ENCODE assay signal across 8 cellular contexts in the genomic region with DNA sequence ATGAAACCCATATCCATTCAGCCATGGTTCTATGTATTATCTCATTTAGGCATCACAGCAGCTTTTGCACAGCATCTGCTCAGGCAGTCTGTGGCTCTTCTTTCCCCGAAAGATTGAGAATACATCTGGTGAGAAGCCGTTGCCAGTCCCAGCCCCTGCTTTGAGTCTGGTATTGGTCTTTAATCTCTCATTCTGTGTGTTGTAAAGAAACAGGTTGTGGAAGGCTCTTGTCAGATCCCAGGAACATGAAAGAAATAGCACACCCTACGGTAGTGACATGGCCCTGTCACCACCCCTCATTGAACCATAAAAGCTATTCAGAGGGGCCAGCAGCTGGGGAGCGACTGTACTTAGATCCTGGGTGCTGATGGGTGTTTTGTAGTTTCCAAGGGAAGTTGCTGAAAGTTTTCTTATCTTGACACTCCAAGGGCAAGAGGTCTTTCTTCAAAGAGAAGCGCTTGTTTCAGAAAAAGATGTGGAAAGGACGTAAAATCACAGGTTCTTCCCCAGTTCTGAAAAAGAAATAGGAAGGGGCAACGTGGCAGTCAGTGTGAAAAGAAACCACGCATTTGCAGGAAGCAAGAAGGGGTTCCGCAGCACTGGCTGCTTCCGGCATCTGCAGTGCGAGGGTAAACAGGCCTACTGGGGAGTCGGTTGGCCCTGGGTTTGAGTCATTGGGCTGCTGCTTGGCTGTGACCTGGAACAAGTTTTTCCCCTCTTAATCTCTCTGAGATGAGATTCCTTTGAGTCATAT.
DNase-seq lines count a peak whose midpoint lies in the region; ATAC-seq lines count a peak whose summit lies in the region.

No MANE protein-coding gene starts in this region.

- DNase-seq in activated CD8-positive, alpha-beta memory T cell treated with anti-CD3 and anti-CD28 coated beads, Interleukin-2, amount 50 U/mL, for 48 hours: peak; percentile 83
- DNase-seq in immature natural killer cell: peak; percentile 61 to 65 (median 64)
- peak; percentile 49 to 71 for DNase-seq in stimulated activated CD8-positive, alpha-beta memory T cell treated with anti-CD3 and anti-CD28 coated beads, Interleukin-4, amount 100 ng/mL, for 4 hours (ENCODE audit: low read depth in 2 of 2, low spot score in 1 of 2)
- DNase-seq in EL: no peak
- no peak for DNase-seq in NCI-H82 (lab: John Stamatoyannopoulos, UW)
- no peak for DNase-seq in KBM-7

- peaks cover 0 to 14% (median 3%) of the 10 kb centered on the region in 3 donors for H3K36me3 Mint-ChIP-seq in immature natural killer cell

- peaks cover 96 to 99% of the 10 kb centered on the region in 2 donors for H3K4me1 Mint-ChIP-seq in immature natural killer cell

- H3K27me3 Mint-ChIP-seq in immature natural killer cell (ENCODE audit: low read depth in 3 of 3): peaks cover 0 to 8% (median 6%) of the 10 kb centered on the region in 3 donors

- peak overlapping the region; percentile 78 to 87 (median 79) for H3K4me3 Mint-ChIP-seq in immature natural killer cell

- in situ Hi-C loops in KBM-7 (cut with MboI; ENCODE audit: low pct_unique_long_range_greater_than_20kb, low sequenced_read_pairs): no loop called here

- peak overlapping the region; percentile 93 to 98 (median 96) for H3K27ac Mint-ChIP-seq in immature natural killer cell

- H3K9me3 Mint-ChIP-seq in immature natural killer cell: no peaks in the 10 kb centered on the region

- ATAC-seq in HG03175 (IDR thresholded peaks at IDR 0.05; ENCODE audit: unreplicated experiment) (peak; percentile 64), HG03108 (IDR thresholded peaks at IDR 0.05; ENCODE audit: unreplicated experiment) (no peak)

Comparison
In these comparisons a context has a peak if more than half of its experiments do, and no peak if none do; other contexts are left out.
1. DNase-seq: peak in activated CD8-positive, alpha-beta memory T cell treated with anti-CD3 and anti-CD28 coated beads, Interleukin-2, amount 50 U/mL, for 48 hours (single experiment), immature natural killer cell (3 of 3) and stimulated activated CD8-positive, alpha-beta memory T cell treated with anti-CD3 and anti-CD28 coated beads, Interleukin-4, amount 100 ng/mL, for 4 hours (2 of 2); none in EL (single experiment), NCI-H82 (single experiment) and KBM-7 (single experiment).